In the genomic region with DNA sequence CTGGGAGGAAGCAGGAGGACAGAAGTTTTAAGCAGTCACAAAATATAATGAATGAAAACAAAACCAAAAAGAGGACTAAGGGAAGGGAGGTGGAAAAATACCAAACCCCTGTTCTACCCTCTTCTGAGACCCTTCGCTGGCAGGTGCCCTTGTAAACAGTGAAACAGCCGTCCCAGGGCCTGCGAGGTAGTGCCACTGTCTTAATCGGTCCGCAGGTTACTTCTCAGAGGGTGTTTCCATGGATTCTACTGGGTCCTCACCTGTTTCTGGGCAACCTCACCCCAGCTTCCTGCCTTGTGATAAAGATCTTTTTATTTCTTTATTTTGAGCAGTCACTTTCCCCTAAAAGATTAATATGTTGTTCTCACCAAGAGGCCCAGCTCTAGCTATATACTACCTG, we compare ENCODE assay signal across 1 cellular context.
TF ChIP-seq lines count a peak whose summit lies in the region.

No MANE protein-coding gene starts in this region.

TF ChIP-seq in HCT116, 20 proteins besides CTCF, POLR2A, EP300 and RAD21 (continued from another document):
- no peak for TF ChIP-seq ZBTB33 (IDR thresholded peaks at IDR 0.05; ENCODE audit: extremely low read depth, insufficient replicate concordance, low read length)
- TF ChIP-seq EZH2 (IDR thresholded peaks at IDR 0.05): no peak
- TF ChIP-seq FOSL1 (IDR thresholded peaks at IDR 0.05; ENCODE audit: low read depth): no peak
- no peak for TF ChIP-seq SRF (IDR thresholded peaks at IDR 0.05; ENCODE audit: low read depth)
- no peak for TF ChIP-seq SIN3A (IDR thresholded peaks at IDR 0.05; ENCODE audit: low read depth)
- TF ChIP-seq CEBPB (IDR thresholded peaks at IDR 0.05; ENCODE audit: low read depth): no peak
- no peak for TF ChIP-seq SP1 (IDR thresholded peaks at IDR 0.05; ENCODE audit: low read depth)
- TF ChIP-seq YY1 (IDR thresholded peaks at IDR 0.05; ENCODE audit: extremely low read depth, insufficient replicate concordance, low read depth, low read length): no peak
- TF ChIP-seq ZNF274 (IDR thresholded peaks at IDR 0.05; ENCODE audit: low read depth, low read length): no peak
- no peak for TF ChIP-seq TCF7L2 (IDR thresholded peaks at IDR 0.05; ENCODE audit: borderline replicate concordance, extremely low read depth, insufficient read depth, insufficient read length)
